In the genomic region with DNA sequence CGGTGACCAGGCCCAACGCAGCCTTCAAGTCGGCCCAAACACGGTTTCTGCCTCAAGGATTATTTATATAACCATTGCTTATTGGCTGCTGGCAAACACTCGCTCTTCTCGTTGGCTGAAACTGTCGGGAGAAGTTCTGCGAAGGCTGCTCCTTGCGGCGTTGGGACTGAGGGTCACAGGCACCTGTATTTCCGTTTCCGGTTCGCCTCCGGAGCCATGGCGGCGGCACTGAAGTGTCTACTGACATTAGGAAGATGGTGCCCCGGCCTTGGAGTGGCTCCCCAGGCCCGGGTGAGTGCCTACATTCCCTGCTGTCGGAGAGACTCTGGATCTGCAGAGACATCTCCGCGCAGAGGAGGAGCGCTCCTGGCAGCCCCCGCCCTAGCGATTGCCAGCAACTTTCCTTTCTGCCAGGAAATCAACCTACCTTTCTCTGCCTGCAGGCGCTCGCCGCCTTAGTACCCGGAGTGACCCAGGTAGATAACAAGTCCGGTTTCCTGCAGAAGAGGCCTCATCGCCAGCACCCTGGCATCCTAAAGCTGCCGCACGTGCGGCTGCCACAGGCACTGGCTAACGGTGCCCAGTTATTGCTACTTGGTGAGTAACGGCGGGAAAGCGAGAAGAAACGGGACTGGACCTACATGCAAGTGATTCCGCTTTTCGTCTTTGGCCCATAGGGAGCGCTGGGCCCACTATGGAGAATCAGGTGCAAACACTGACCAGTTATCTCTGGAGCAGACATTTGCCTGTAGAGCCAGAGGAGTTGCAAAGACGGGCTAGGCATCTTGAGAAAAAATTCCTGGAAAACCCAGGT, we compare ENCODE assay signal across 1 cellular context.
TF ChIP-seq lines count a peak whose summit lies in the region.

METTL17 (plus strand) TSS at position 194 of the 814 bp plus-strand sequence; CDS start at position 217, 23 bp downstream.

TF ChIP-seq in HepG2, 621 proteins besides CTCF, POLR2A, EP300 and RAD21 (continued from another document and continues in another):
- TF ChIP-seq, protein P1, sequence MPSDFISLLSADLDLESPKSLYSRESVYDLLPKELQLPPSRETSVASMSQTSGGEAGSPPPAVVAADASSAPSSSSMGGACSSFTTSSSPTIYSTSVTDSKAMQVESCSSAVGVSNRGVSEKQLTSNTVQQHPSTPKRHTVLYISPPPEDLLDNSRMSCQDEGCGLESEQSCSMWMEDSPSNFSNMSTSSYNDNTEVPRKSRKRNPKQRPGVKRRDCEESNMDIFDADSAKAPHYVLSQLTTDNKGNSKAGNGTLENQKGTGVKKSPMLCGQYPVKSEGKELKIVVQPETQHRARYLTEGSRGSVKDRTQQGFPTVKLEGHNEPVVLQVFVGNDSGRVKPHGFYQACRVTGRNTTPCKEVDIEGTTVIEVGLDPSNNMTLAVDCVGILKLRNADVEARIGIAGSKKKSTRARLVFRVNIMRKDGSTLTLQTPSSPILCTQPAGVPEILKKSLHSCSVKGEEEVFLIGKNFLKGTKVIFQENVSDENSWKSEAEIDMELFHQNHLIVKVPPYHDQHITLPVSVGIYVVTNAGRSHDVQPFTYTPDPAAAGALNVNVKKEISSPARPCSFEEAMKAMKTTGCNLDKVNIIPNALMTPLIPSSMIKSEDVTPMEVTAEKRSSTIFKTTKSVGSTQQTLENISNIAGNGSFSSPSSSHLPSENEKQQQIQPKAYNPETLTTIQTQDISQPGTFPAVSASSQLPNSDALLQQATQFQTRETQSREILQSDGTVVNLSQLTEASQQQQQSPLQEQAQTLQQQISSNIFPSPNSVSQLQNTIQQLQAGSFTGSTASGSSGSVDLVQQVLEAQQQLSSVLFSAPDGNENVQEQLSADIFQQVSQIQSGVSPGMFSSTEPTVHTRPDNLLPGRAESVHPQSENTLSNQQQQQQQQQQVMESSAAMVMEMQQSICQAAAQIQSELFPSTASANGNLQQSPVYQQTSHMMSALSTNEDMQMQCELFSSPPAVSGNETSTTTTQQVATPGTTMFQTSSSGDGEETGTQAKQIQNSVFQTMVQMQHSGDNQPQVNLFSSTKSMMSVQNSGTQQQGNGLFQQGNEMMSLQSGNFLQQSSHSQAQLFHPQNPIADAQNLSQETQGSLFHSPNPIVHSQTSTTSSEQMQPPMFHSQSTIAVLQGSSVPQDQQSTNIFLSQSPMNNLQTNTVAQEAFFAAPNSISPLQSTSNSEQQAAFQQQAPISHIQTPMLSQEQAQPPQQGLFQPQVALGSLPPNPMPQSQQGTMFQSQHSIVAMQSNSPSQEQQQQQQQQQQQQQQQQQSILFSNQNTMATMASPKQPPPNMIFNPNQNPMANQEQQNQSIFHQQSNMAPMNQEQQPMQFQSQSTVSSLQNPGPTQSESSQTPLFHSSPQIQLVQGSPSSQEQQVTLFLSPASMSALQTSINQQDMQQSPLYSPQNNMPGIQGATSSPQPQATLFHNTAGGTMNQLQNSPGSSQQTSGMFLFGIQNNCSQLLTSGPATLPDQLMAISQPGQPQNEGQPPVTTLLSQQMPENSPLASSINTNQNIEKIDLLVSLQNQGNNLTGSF (CRISPR knock-in tag; IDR thresholded peaks at IDR 0.05): no peak
- TF ChIP-seq, protein P2, sequence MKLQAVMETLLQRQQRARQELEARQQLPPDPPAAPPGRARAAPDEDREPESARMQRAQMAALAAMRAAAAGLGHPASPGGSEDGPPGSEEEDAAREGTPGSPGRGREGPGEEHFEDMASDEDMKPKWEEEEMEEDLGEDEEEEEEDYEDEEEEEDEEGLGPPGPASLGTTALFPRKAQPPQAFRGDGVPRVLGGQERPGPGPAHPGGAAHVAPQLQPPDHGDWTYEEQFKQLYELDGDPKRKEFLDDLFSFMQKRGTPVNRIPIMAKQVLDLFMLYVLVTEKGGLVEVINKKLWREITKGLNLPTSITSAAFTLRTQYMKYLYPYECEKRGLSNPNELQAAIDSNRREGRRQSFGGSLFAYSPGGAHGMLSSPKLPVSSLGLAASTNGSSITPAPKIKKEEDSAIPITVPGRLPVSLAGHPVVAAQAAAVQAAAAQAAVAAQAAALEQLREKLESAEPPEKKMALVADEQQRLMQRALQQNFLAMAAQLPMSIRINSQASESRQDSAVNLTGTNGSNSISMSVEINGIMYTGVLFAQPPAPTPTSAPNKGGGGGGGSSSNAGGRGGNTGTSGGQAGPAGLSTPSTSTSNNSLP (IDR thresholded peaks at IDR 0.05; ENCODE audit: low read depth, low read length): no peak
- TF ChIP-seq ZNF841 (CRISPR knock-in tag; IDR thresholded peaks at IDR 0.05; ENCODE audit: borderline replicate concordance): no peak
- TF ChIP-seq ATF1 (CRISPR knock-in tag; IDR thresholded peaks at IDR 0.05): peak; percentile 77
- peak; percentile 75 for TF ChIP-seq ZNF335 (CRISPR knock-in tag; IDR thresholded peaks at IDR 0.05)
- peak; percentile 93 for TF ChIP-seq ZNF605 (CRISPR knock-in tag; IDR thresholded peaks at IDR 0.05)
- TF ChIP-seq KDM5B (CRISPR knock-in tag; IDR thresholded peaks at IDR 0.05; ENCODE audit: borderline replicate concordance): peak; percentile 75; the same call in 1 of the 2 replicates
- TF ChIP-seq MBNL3 (CRISPR knock-in tag; conservative IDR thresholded peaks at IDR 0.05): no peak
- TF ChIP-seq ZNF615 (CRISPR knock-in tag; IDR thresholded peaks at IDR 0.05; ENCODE audit: borderline replicate concordance): no peak; the same call in 1 of the 2 replicates
- TF ChIP-seq, protein P3, sequence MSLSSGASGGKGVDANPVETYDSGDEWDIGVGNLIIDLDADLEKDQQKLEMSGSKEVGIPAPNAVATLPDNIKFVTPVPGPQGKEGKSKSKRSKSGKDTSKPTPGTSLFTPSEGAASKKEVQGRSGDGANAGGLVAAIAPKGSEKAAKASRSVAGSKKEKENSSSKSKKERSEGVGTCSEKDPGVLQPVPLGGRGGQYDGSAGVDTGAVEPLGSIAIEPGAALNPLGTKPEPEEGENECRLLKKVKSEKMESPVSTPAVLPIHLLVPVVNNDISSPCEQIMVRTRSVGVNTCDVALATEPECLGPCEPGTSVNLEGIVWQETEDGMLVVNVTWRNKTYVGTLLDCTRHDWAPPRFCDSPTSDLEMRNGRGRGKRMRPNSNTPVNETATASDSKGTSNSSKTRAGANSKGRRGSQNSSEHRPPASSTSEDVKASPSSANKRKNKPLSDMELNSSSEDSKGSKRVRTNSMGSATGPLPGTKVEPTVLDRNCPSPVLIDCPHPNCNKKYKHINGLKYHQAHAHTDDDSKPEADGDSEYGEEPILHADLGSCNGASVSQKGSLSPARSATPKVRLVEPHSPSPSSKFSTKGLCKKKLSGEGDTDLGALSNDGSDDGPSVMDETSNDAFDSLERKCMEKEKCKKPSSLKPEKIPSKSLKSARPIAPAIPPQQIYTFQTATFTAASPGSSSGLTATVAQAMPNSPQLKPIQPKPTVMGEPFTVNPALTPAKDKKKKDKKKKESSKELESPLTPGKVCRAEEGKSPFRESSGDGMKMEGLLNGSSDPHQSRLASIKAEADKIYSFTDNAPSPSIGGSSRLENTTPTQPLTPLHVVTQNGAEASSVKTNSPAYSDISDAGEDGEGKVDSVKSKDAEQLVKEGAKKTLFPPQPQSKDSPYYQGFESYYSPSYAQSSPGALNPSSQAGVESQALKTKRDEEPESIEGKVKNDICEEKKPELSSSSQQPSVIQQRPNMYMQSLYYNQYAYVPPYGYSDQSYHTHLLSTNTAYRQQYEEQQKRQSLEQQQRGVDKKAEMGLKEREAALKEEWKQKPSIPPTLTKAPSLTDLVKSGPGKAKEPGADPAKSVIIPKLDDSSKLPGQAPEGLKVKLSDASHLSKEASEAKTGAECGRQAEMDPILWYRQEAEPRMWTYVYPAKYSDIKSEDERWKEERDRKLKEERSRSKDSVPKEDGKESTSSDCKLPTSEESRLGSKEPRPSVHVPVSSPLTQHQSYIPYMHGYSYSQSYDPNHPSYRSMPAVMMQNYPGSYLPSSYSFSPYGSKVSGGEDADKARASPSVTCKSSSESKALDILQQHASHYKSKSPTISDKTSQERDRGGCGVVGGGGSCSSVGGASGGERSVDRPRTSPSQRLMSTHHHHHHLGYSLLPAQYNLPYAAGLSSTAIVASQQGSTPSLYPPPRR (CRISPR knock-in tag; IDR thresholded peaks at IDR 0.05; ENCODE audit: borderline replicate concordance): 0 out of 2 replicates have a peak, but pooled peaks have one; percentile 32
- peak; percentile 81; the same call in 1 of the 2 replicates for TF ChIP-seq SRY (CRISPR knock-in tag; IDR thresholded peaks at IDR 0.05)
- TF ChIP-seq, protein P4, sequence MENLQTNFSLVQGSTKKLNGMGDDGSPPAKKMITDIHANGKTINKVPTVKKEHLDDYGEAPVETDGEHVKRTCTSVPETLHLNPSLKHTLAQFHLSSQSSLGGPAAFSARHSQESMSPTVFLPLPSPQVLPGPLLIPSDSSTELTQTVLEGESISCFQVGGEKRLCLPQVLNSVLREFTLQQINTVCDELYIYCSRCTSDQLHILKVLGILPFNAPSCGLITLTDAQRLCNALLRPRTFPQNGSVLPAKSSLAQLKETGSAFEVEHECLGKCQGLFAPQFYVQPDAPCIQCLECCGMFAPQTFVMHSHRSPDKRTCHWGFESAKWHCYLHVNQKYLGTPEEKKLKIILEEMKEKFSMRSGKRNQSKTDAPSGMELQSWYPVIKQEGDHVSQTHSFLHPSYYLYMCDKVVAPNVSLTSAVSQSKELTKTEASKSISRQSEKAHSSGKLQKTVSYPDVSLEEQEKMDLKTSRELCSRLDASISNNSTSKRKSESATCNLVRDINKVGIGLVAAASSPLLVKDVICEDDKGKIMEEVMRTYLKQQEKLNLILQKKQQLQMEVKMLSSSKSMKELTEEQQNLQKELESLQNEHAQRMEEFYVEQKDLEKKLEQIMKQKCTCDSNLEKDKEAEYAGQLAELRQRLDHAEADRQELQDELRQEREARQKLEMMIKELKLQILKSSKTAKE (CRISPR knock-in tag; IDR thresholded peaks at IDR 0.05; ENCODE audit: borderline replicate concordance): no peak
- TF ChIP-seq KLF11 (CRISPR knock-in tag; IDR thresholded peaks at IDR 0.05): 0 out of 2 replicates have a peak, but pooled peaks have one; percentile 48
- TF ChIP-seq NFIC (IDR thresholded peaks at IDR 0.05; ENCODE audit: low read length): peak; percentile 55; the same call in 1 of the 2 replicates
- TF ChIP-seq KDM5A (IDR thresholded peaks at IDR 0.05; ENCODE audit: borderline replicate concordance, low read length): peak; percentile 97
- TF ChIP-seq ZNF260 (CRISPR knock-in tag; IDR thresholded peaks at IDR 0.05; ENCODE audit: borderline replicate concordance, low read depth): no peak
- TF ChIP-seq GPN1 (CRISPR knock-in tag; IDR thresholded peaks at IDR 0.05; ENCODE audit: borderline replicate concordance): no peak
- 0 out of 2 replicates have a peak, but pooled peaks have one; percentile 32 for TF ChIP-seq RNF2 (conservative IDR thresholded peaks at IDR 0.05; ENCODE audit: low read depth)
- peak; percentile 78 for TF ChIP-seq ZNF543 (CRISPR knock-in tag; IDR thresholded peaks at IDR 0.05)
- TF ChIP-seq KAT2B (IDR thresholded peaks at IDR 0.05; ENCODE audit: borderline replicate concordance, low read depth, low read length): no peak
- TF ChIP-seq MXI1 (IDR thresholded peaks at IDR 0.05; ENCODE audit: borderline replicate concordance, low read depth, low read length): peak; percentile 14; the same call in 1 of the 3 replicates
- TF ChIP-seq, protein P5, sequence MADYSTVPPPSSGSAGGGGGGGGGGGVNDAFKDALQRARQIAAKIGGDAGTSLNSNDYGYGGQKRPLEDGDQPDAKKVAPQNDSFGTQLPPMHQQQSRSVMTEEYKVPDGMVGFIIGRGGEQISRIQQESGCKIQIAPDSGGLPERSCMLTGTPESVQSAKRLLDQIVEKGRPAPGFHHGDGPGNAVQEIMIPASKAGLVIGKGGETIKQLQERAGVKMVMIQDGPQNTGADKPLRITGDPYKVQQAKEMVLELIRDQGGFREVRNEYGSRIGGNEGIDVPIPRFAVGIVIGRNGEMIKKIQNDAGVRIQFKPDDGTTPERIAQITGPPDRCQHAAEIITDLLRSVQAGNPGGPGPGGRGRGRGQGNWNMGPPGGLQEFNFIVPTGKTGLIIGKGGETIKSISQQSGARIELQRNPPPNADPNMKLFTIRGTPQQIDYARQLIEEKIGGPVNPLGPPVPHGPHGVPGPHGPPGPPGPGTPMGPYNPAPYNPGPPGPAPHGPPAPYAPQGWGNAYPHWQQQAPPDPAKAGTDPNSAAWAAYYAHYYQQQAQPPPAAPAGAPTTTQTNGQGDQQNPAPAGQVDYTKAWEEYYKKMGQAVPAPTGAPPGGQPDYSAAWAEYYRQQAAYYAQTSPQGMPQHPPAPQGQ (CRISPR knock-in tag; IDR thresholded peaks at IDR 0.05; ENCODE audit: borderline replicate concordance): no peak
- TF ChIP-seq, protein P6, sequence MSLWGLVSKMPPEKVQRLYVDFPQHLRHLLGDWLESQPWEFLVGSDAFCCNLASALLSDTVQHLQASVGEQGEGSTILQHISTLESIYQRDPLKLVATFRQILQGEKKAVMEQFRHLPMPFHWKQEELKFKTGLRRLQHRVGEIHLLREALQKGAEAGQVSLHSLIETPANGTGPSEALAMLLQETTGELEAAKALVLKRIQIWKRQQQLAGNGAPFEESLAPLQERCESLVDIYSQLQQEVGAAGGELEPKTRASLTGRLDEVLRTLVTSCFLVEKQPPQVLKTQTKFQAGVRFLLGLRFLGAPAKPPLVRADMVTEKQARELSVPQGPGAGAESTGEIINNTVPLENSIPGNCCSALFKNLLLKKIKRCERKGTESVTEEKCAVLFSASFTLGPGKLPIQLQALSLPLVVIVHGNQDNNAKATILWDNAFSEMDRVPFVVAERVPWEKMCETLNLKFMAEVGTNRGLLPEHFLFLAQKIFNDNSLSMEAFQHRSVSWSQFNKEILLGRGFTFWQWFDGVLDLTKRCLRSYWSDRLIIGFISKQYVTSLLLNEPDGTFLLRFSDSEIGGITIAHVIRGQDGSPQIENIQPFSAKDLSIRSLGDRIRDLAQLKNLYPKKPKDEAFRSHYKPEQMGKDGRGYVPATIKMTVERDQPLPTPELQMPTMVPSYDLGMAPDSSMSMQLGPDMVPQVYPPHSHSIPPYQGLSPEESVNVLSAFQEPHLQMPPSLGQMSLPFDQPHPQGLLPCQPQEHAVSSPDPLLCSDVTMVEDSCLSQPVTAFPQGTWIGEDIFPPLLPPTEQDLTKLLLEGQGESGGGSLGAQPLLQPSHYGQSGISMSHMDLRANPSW (CRISPR knock-in tag; IDR thresholded peaks at IDR 0.05; ENCODE audit: borderline replicate concordance): peak; percentile 50; the same call in 1 of the 2 replicates
- no peak; the same call in 1 of the 2 replicates for TF ChIP-seq CCDC6 (CRISPR knock-in tag; IDR thresholded peaks at IDR 0.05)
- no peak for TF ChIP-seq ZNF496 (CRISPR knock-in tag; IDR thresholded peaks at IDR 0.05; ENCODE audit: insufficient replicate concordance)
- TF ChIP-seq KDM3A (CRISPR knock-in tag; IDR thresholded peaks at IDR 0.05; ENCODE audit: low read depth): 0 out of 2 replicates have a peak, but pooled peaks have one; percentile 52
- TF ChIP-seq ZNF629 (CRISPR knock-in tag; conservative IDR thresholded peaks at IDR 0.05): 0 out of 2 replicates have a peak, but pooled peaks have one; percentile 6
- no peak for TF ChIP-seq FOXA1 (IDR thresholded peaks at IDR 0.05)
- no peak; the same call in 1 of the 2 replicates for TF ChIP-seq FOXA1 (CRISPR knock-in tag; IDR thresholded peaks at IDR 0.05)
- TF ChIP-seq SATB2 (CRISPR knock-in tag; IDR thresholded peaks at IDR 0.05): no peak
- peak; percentile 91 for TF ChIP-seq ZNF607 (CRISPR knock-in tag; IDR thresholded peaks at IDR 0.05; ENCODE audit: borderline replicate concordance)
- TF ChIP-seq ZNF430 (CRISPR knock-in tag; IDR thresholded peaks at IDR 0.05): peak; percentile 83; the same call in 1 of the 2 replicates
